Comparison of ENCODE assay signal across 14 cellular contexts in genomic region chrX:135384161-135384836, GRCh38. TPM values are rescaled to one million over a fixed set of nuclear protein-coding genes. Genes with fewer than 3 reads are reported as not detected.
A peak's percentile ranks its signal among the peaks of the same experiment; 100 is the strongest.
DNase-seq lines count a peak whose midpoint lies in the region; ATAC-seq, FAIRE-seq and TF ChIP-seq lines count a peak whose summit lies in the region.
"Had no signal": no experiment of that assay in that cellular context is flagged by ENCODE, and none has a peak within 500 bp of the region (broad histone marks: within the 10 kb centered on the region; RNA-seq: fewer than 3 reads in every experiment).

No MANE protein-coding gene starts in this region.

- H3K36me3 ChIP-seq in GM12878 (ENCODE audit: control insufficient read depth in 2 of 2, insufficient read depth in 2 of 2, low read length in 1 of 2), result no peaks in the 10 kb centered on the region

- no peaks in the 10 kb centered on the region for H4K20me1 ChIP-seq in GM12878 (ENCODE audit: control insufficient read depth, insufficient read depth)

- TF ChIP-seq RAD21 in GM12878 (IDR thresholded peaks at IDR 0.05; ENCODE audit: insufficient read depth, low read depth, low read length), result no peak

- H3K79me2 ChIP-seq in GM12878 (ENCODE audit: control insufficient read depth, insufficient read depth, low read length), result no peaks in the 10 kb centered on the region

- TF ChIP-seq POLR2A in GM12878 (IDR thresholded peaks at IDR 0.05; ENCODE audit: low read depth, low read length), result no peak

- BruUV-seq in GM12878 (replicated peaks; lab: Mats Ljungman, UMichigan), result no TSS peak

- no peak overlapping the region for H3K4me3 ChIP-seq in GM12878

- CTCF ChIA-PET in activated CD4-positive, alpha-beta T cell treated with anti-CD3 and anti-CD28 coated beads, Interleukin-2, amount 10 ng/mL, durations not matched to agents 7 days and 5 days (lab: Charles Lee), result no interaction called here
- CTCF ChIA-PET in GM12878 (lab: Yijun Ruan, JAX), result no interaction called here

- no peak overlapping the region for H3K27ac ChIP-seq in GM12878 (ENCODE audit: control insufficient read depth, insufficient read depth)

- H2AFZ ChIP-seq in GM12878 (ENCODE audit: control insufficient read depth, low read depth, low read length), result no peak overlapping the region

- POLR2A ChIA-PET in activated CD4-positive, alpha-beta T cell treated with anti-CD3 and anti-CD28 coated beads, Interleukin-2, amount 10 ng/mL, durations not matched to agents 7 days and 5 days (lab: Charles Lee), result no interaction called here
- POLR2A ChIA-PET in GM12878 (lab: Charles Lee), result no interaction called here

- no peaks in the 10 kb centered on the region for H3K27me3 ChIP-seq in GM12878 (replicated peaks in 1 of 2; ENCODE audit: control insufficient read depth in 2 of 2, insufficient read depth in 2 of 2, low read length in 1 of 2)

- TF ChIP-seq CTCF in GM12878 (IDR thresholded peaks at IDR 0.05 in 2 of 3, conservative IDR thresholded peaks at IDR 0.05 in 1 of 3; ENCODE audit: control insufficient read depth in 2 of 3, extremely low read depth in 1 of 3, insufficient read depth in 1 of 3, low read depth in 3 of 3, low read length in 3 of 3), result no peak

- SMC1A ChIA-PET in GM12878 (lab: Charles Lee; ENCODE audit: uncharacterized antibody, unreplicated experiment), result no interaction called here

- intact Hi-C loops in GM12878 (cut with micrococcal nuclease; ENCODE audit: unreplicated experiment), result no loop called here

- peak overlapping the region; percentile 62 for H3K4me3 Mint-ChIP-seq in activated CD4-positive, alpha-beta T cell treated with anti-CD3 and anti-CD28 coated beads, Interleukin-2, amount 10 ng/mL, durations not matched to agents 7 days and 5 days
- peak overlapping the region; percentile 33 for H3K4me3 Mint-ChIP-seq in stimulated activated effector memory CD8-positive, alpha-beta T cell treated with anti-CD3 and anti-CD28 coated beads, Interleukin-12 subunit alpha, Interleukin-12 subunit beta, amount 100 ng/mL, for 72 hours
- H3K4me3 Mint-ChIP-seq: nephron had no signal

- WGBS in GM12878 (ENCODE audit: insufficient coverage, insufficient replicate concordance, low lambda C conversion rate, missing lambda C conversion rate), result 55% methylated on average over 6 of the region's 6 CpGs

- no peak for FAIRE-seq in GM12878 (lab: Jason Lieb, UNC)
- FAIRE-seq: kidney had no signal

- peak; percentile 94 to 97 for ATAC-seq in activated CD4-positive, CD25-positive, alpha-beta regulatory T cell treated with anti-CD3 and anti-CD28 coated beads, Interleukin-2, amount 50 U/mL, for 24 hours
- ATAC-seq in GM12878 (no peak), GM18867 (IDR thresholded peaks at IDR 0.05; ENCODE audit: unreplicated experiment) (no peak), SK-N-SH treated with all-trans-retinoic acid at 6 μM for 48 hours (no peak)
- ATAC-seq in stimulated activated effector memory CD8-positive, alpha-beta T cell treated with anti-CD3 and anti-CD28 coated beads, Interleukin-12 subunit alpha, Interleukin-12 subunit beta, amount 100 ng/mL, for 72 hours, result peak; percentile 95

- peaks cover 47% of the 10 kb centered on the region for H3K4me1 Mint-ChIP-seq in activated CD4-positive, alpha-beta T cell treated with anti-CD3 and anti-CD28 coated beads, Interleukin-2, amount 10 ng/mL, durations not matched to agents 7 days and 5 days
- H3K4me1 Mint-ChIP-seq in stimulated activated effector memory CD8-positive, alpha-beta T cell treated with anti-CD3 and anti-CD28 coated beads, Interleukin-12 subunit alpha, Interleukin-12 subunit beta, amount 100 ng/mL, for 72 hours, result peaks cover 16% of the 10 kb centered on the region
- H3K4me1 Mint-ChIP-seq: nephron had no signal

- H3K4me1 ChIP-seq in GM12878 (ENCODE audit: control insufficient read depth, insufficient read depth, low read length), result no peaks in the 10 kb centered on the region

- no peaks in the 10 kb centered on the region for H3K9me3 ChIP-seq in GM12878 (replicated peaks; ENCODE audit: control insufficient read depth, insufficient read depth, low read length)

- peaks cover 14% of the 10 kb centered on the region for H3K36me3 Mint-ChIP-seq in activated CD4-positive, alpha-beta T cell treated with anti-CD3 and anti-CD28 coated beads, Interleukin-2, amount 10 ng/mL, durations not matched to agents 7 days and 5 days (ENCODE audit: low read depth)
- H3K36me3 Mint-ChIP-seq in stimulated activated effector memory CD8-positive, alpha-beta T cell treated with anti-CD3 and anti-CD28 coated beads, Interleukin-12 subunit alpha, Interleukin-12 subunit beta, amount 100 ng/mL, for 72 hours, result no peaks in the 10 kb centered on the region

- H3K4me2 ChIP-seq in GM12878 (ENCODE audit: control insufficient read depth, insufficient read depth), result no peak overlapping the region

- no peak overlapping the region for H3K9ac ChIP-seq in GM12878 (ENCODE audit: control insufficient read depth, insufficient read depth, low read length)

- RAD21 ChIA-PET in GM12878 (lab: Charles Lee; ENCODE audit: unreplicated experiment), result no interaction called here

- peak overlapping the region; percentile 97 for H3K27ac Mint-ChIP-seq in activated CD4-positive, alpha-beta T cell treated with anti-CD3 and anti-CD28 coated beads, Interleukin-2, amount 10 ng/mL, durations not matched to agents 7 days and 5 days
- H3K27ac Mint-ChIP-seq in stimulated activated effector memory CD8-positive, alpha-beta T cell treated with anti-CD3 and anti-CD28 coated beads, Interleukin-12 subunit alpha, Interleukin-12 subunit beta, amount 100 ng/mL, for 72 hours, result no peak overlapping the region
- H3K27ac Mint-ChIP-seq: nephron had no signal

- no peaks in the 10 kb centered on the region for H3K27me3 Mint-ChIP-seq in activated CD4-positive, alpha-beta T cell treated with anti-CD3 and anti-CD28 coated beads, Interleukin-2, amount 10 ng/mL, durations not matched to agents 7 days and 5 days

- no peak for TF ChIP-seq EP300 in GM12878 (IDR thresholded peaks at IDR 0.05; ENCODE audit: borderline replicate concordance in 1 of 2, control insufficient read depth in 1 of 2, low read depth in 2 of 2, low read length in 2 of 2)

- in situ Hi-C loops in GM12878 (cut with MboI), result no loop called here

- no peak for DNase-seq in activated CD4-positive, CD25-positive, alpha-beta regulatory T cell treated with anti-CD3 and anti-CD28 coated beads, Interleukin-2, amount 50 U/mL, for 72 hours
- peak; percentile 68 for DNase-seq in activated CD4-positive, alpha-beta T cell treated with anti-CD3 and anti-CD28 coated beads, Interleukin-2, amount 10 ng/mL, durations not matched to agents 7 days and 5 days
- no peak for DNase-seq in GM12878 (ENCODE audit: low read depth, low spot score)
- peak in 1 of 2 donors; percentile 49 for DNase-seq in stimulated activated effector memory CD8-positive, alpha-beta T cell treated with anti-CD3 and anti-CD28 coated beads, Interleukin-12 subunit alpha, Interleukin-12 subunit beta, amount 100 ng/mL, for 72 hours (ENCODE audit: low spot score in 2 of 2)
- DNase-seq in effector CD8-positive, alpha-beta T cell (lab: John Stamatoyannopoulos, UW), result no peak
- DNase-seq: DMS79, kidney, NCI-H1105 treated with DMSO at 0.1 percent for 48 hours, NCI-H524 treated with DMSO at 0.1 percent for 48 hours had no signal

- peaks cover 13% of the 10 kb centered on the region for H3K9me3 Mint-ChIP-seq in activated CD4-positive, alpha-beta T cell treated with anti-CD3 and anti-CD28 coated beads, Interleukin-2, amount 10 ng/mL, durations not matched to agents 7 days and 5 days
- no peaks in the 10 kb centered on the region for H3K9me3 Mint-ChIP-seq in stimulated activated effector memory CD8-positive, alpha-beta T cell treated with anti-CD3 and anti-CD28 coated beads, Interleukin-12 subunit alpha, Interleukin-12 subunit beta, amount 100 ng/mL, for 72 hours

RNA-seq across cellular contexts. Expression of gene SMIM10L2A, which starts 37.4 kb away (rescaled TPM):
- under 1 TPM; 0.56 to 0.60 TPM for total RNA-seq in activated CD4-positive, alpha-beta T cell treated with anti-CD3 and anti-CD28 coated beads, Interleukin-2, amount 10 ng/mL, durations not matched to agents 7 days and 5 days
- total RNA-seq in GM12878 (2013; cell fraction: nucleolus; rRNA removed), result 2.4 and 2.8 TPM in 2 replicates
- total RNA-seq in GM12878 (2014; rRNA removed) (0.05 TPM in 1 of 2 replicates, not detected in the other), GM12878 (2014; rRNA removed; fragmentation: Illumina TruSeq; extraction: Trizol) (not detected in 2 replicates), GM12878 (2021) (0.03 TPM in 2 replicates)
- not detected for polyA plus RNA-seq in GM12878 (2011; ENCODE audit: low read depth)
- polyA plus RNA-seq in GM12878 (2011; rRNA removed) (0.05 and 0.06 TPM in 2 replicates), GM12878 (2014; fragmentation: Illumina TruSeq; extraction: Trizol) (not detected in 2 replicates), GM12878 (2014; fragmentation: Nextera tagmentation; extraction: Ambion mirVana) (under 1 TPM in 1 of 2 experiments, not detected in 1; 0.02 TPM), GM12878 (2014; rRNA removed) (not detected in 2 replicates), GM12878 (2016; fragmentation: Nextera tagmentation; extraction: Ambion mirVana) (not detected)
- 0.01 and 0.02 TPM in 2 replicates for polyA plus RNA-seq in GM12878 (2011; cell fraction: cytosol; rRNA removed)
- polyA plus RNA-seq in GM12878 (2011; cell fraction: nucleus; rRNA removed), result 0.12 and 0.24 TPM in 2 replicates
- 0.01 and 0.03 TPM in 2 replicates for polyA plus RNA-seq in GM12878 (2012)
- 0.07 and 0.10 TPM in 2 replicates for polyA minus RNA-seq in GM12878 (2011; rRNA and poly(A)+ RNA removed)
- polyA minus RNA-seq in GM12878 (2011; cell fraction: cytosol; rRNA and poly(A)+ RNA removed), result not detected in 2 replicates
- 0.10 and 0.12 TPM in 2 replicates for polyA minus RNA-seq in GM12878 (2011; cell fraction: nucleus; rRNA and poly(A)+ RNA removed)
- total RNA-seq: fibroblast of villous mesenchyme had no signal

RNA-seq across cellular contexts. Expression of gene ZNF449, which starts 39.7 kb away (rescaled TPM):
- total RNA-seq in activated CD4-positive, alpha-beta T cell treated with anti-CD3 and anti-CD28 coated beads, Interleukin-2, amount 10 ng/mL, durations not matched to agents 7 days and 5 days, result 1 to 10 TPM; 4.4 to 5.3 TPM
- 21.4 and 23.4 TPM in 2 replicates for total RNA-seq in GM12878 (2013; cell fraction: nucleolus; rRNA removed)
- total RNA-seq in GM12878 (2014; rRNA removed) (2.4 and 3.4 TPM in 2 replicates), GM12878 (2014; rRNA removed; fragmentation: Illumina TruSeq; extraction: Trizol) (3.1 and 3.2 TPM in 2 replicates), GM12878 (2021) (1.8 and 2.2 TPM in 2 replicates)
- polyA plus RNA-seq in GM12878 (2011; ENCODE audit: low read depth), result 0.49 TPM
- polyA plus RNA-seq in GM12878 (2011; rRNA removed) (4.4 and 6.6 TPM in 2 replicates), GM12878 (2014; fragmentation: Illumina TruSeq; extraction: Trizol) (3.2 and 4.5 TPM in 2 replicates), GM12878 (2014; fragmentation: Nextera tagmentation; extraction: Ambion mirVana) (1 to 10 TPM; 1.0 to 1.1 TPM), GM12878 (2014; rRNA removed) (1.7 and 3.0 TPM in 2 replicates), GM12878 (2016; fragmentation: Nextera tagmentation; extraction: Ambion mirVana) (1 to 10 TPM; 2.4 to 3.3 TPM)
- 1.4 and 1.5 TPM in 2 replicates for polyA plus RNA-seq in GM12878 (2011; cell fraction: cytosol; rRNA removed)
- 6.5 and 9.2 TPM in 2 replicates for polyA plus RNA-seq in GM12878 (2011; cell fraction: nucleus; rRNA removed)
- polyA plus RNA-seq in GM12878 (2012), result 0.99 and 1.9 TPM in 2 replicates
- polyA minus RNA-seq in GM12878 (2011; rRNA and poly(A)+ RNA removed), result 3.1 and 3.3 TPM in 2 replicates
- 0.67 and 1.1 TPM in 2 replicates for polyA minus RNA-seq in GM12878 (2011; cell fraction: cytosol; rRNA and poly(A)+ RNA removed)
- polyA minus RNA-seq in GM12878 (2011; cell fraction: nucleus; rRNA and poly(A)+ RNA removed), result 4.8 and 5.0 TPM in 2 replicates

RNA-seq across cellular contexts. Expression of gene ZNF75D, which starts 40.4 kb away (rescaled TPM):
- 10 to 100 TPM; 12.5 to 14.8 TPM for total RNA-seq in activated CD4-positive, alpha-beta T cell treated with anti-CD3 and anti-CD28 coated beads, Interleukin-2, amount 10 ng/mL, durations not matched to agents 7 days and 5 days
- total RNA-seq in GM12878 (2013; cell fraction: nucleolus; rRNA removed), result 26.9 and 29.3 TPM in 2 replicates
- total RNA-seq in GM12878 (2014; rRNA removed) (3.9 and 4.1 TPM in 2 replicates), GM12878 (2014; rRNA removed; fragmentation: Illumina TruSeq; extraction: Trizol) (4.7 and 5.0 TPM in 2 replicates), GM12878 (2021) (3.7 and 4.0 TPM in 2 replicates)
- 2.5 TPM for polyA plus RNA-seq in GM12878 (2011; ENCODE audit: low read depth)
- polyA plus RNA-seq in GM12878 (2011; rRNA removed) (12.3 and 18.1 TPM in 2 replicates), GM12878 (2014; fragmentation: Illumina TruSeq; extraction: Trizol) (5.0 and 6.7 TPM in 2 replicates), GM12878 (2014; fragmentation: Nextera tagmentation; extraction: Ambion mirVana) (1 to 10 TPM; 1.7 to 3.0 TPM), GM12878 (2014; rRNA removed) (3.9 and 4.5 TPM in 2 replicates), GM12878 (2016; fragmentation: Nextera tagmentation; extraction: Ambion mirVana) (1 to 10 TPM; 4.4 to 4.7 TPM)
- 4.2 and 4.3 TPM in 2 replicates for polyA plus RNA-seq in GM12878 (2011; cell fraction: cytosol; rRNA removed)
- 26.1 and 27.4 TPM in 2 replicates for polyA plus RNA-seq in GM12878 (2011; cell fraction: nucleus; rRNA removed)
- 3.6 and 3.9 TPM in 2 replicates for polyA plus RNA-seq in GM12878 (2012)
- 8.6 and 9.2 TPM in 2 replicates for polyA minus RNA-seq in GM12878 (2011; rRNA and poly(A)+ RNA removed)
- polyA minus RNA-seq in GM12878 (2011; cell fraction: cytosol; rRNA and poly(A)+ RNA removed), result 1.6 and 2.8 TPM in 2 replicates
- polyA minus RNA-seq in GM12878 (2011; cell fraction: nucleus; rRNA and poly(A)+ RNA removed), result 18.1 and 21.6 TPM in 2 replicates

Comparison
In these comparisons a context has a peak if more than half of its experiments do, and no peak if none do; other contexts are left out.
1. ATAC-seq: peak in activated CD4-positive, CD25-positive, alpha-beta regulatory T cell treated with anti-CD3 and anti-CD28 coated beads, Interleukin-2, amount 50 U/mL, for 24 hours (2 of 2) and stimulated activated effector memory CD8-positive, alpha-beta T cell treated with anti-CD3 and anti-CD28 coated beads, Interleukin-12 subunit alpha, Interleukin-12 subunit beta, amount 100 ng/mL, for 72 hours (single experiment); none in GM12878 (single experiment), GM18867 (single experiment) and SK-N-SH treated with all-trans-retinoic acid at 6 μM for 48 hours (single experiment).